Comparison of ENCODE assay signal across 15 cellular contexts in the genomic region with DNA sequence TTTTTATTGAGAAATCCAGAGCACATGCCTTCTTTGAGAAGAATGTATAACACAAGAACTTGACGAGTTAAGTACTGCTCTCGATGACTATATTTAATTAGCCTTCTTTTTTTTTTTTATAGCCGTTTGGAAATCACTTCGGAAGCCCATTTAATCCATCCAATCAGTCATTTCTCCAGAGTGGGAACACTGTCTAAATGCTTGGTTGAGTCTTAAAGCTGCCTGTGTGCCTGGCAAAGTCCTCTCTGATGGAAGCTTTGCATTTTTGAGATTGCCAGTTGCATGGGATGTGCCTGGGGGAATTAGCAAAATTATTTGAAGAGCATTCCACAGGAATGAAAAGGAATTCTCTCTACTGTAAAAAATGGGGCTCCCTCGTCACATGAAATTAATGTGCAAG.
"Had no signal": no experiment of that assay in that cellular context is flagged by ENCODE, and none has a peak within 500 bp of the region (broad histone marks: within the 10 kb centered on the region; RNA-seq: fewer than 3 reads in every experiment).

No MANE protein-coding gene starts in this region.

- H3K27ac ChIP-seq: ovary, skin epidermis, tibial artery, vagina had no signal

- H3K9me3 Mint-ChIP-seq: activated CD4-positive, alpha-beta T cell treated with anti-CD3 and anti-CD28 coated beads, Interleukin-2, amount 10 ng/mL, durations not matched to agents 7 days and 5 days; activated naive CD8-positive, alpha-beta T cell treated with anti-CD3 and anti-CD28 coated beads, Interleukin-2, amount 50 U/mL, for 24 hours; nephron; T-cell had no signal

- H3K4me3 ChIP-seq: lung, ovary, skin epidermis, tibial artery, vagina had no signal

- H3K36me3 ChIP-seq: ovary, tibial artery, vagina had no signal

- H3K27me3 Mint-ChIP-seq: activated CD4-positive, alpha-beta T cell treated with anti-CD3 and anti-CD28 coated beads, Interleukin-2, amount 10 ng/mL, durations not matched to agents 7 days and 5 days; activated naive CD8-positive, alpha-beta T cell treated with anti-CD3 and anti-CD28 coated beads, Interleukin-2, amount 50 U/mL, for 24 hours had no signal

- DNase-seq: activated CD4-positive, alpha-beta T cell treated with anti-CD3 and anti-CD28 coated beads, Interleukin-2, amount 10 ng/mL, durations not matched to agents 7 days and 5 days; activated CD8-positive, alpha-beta memory T cell treated with anti-CD3 and anti-CD28 coated beads for 24 hours; activated naive CD4-positive, alpha-beta T cell treated with Interleukin-2 at 50 U/mL for 16 hours; activated naive CD8-positive, alpha-beta T cell treated with anti-CD3 and anti-CD28 coated beads, Interleukin-2, amount 50 U/mL, for 24 hours; central memory CD4-positive, alpha-beta T cell; dermis blood vessel endothelial cell; immature natural killer cell; left cardiac atrium; ovary; T-cell; tibial artery had no signal

- H3K9me3 ChIP-seq: ovary, tibial artery, vagina had no signal

- H3K4me1 Mint-ChIP-seq: activated CD4-positive, alpha-beta T cell treated with anti-CD3 and anti-CD28 coated beads, Interleukin-2, amount 10 ng/mL, durations not matched to agents 7 days and 5 days; activated naive CD8-positive, alpha-beta T cell treated with anti-CD3 and anti-CD28 coated beads, Interleukin-2, amount 50 U/mL, for 24 hours; immature natural killer cell; nephron; T-cell had no signal

- H3K4me3 Mint-ChIP-seq: activated CD4-positive, alpha-beta T cell treated with anti-CD3 and anti-CD28 coated beads, Interleukin-2, amount 10 ng/mL, durations not matched to agents 7 days and 5 days; activated naive CD8-positive, alpha-beta T cell treated with anti-CD3 and anti-CD28 coated beads, Interleukin-2, amount 50 U/mL, for 24 hours; immature natural killer cell; nephron; T-cell had no signal

- H3K4me1 ChIP-seq: tibial artery, vagina had no signal

- H3K27ac Mint-ChIP-seq: activated CD4-positive, alpha-beta T cell treated with anti-CD3 and anti-CD28 coated beads, Interleukin-2, amount 10 ng/mL, durations not matched to agents 7 days and 5 days; activated naive CD8-positive, alpha-beta T cell treated with anti-CD3 and anti-CD28 coated beads, Interleukin-2, amount 50 U/mL, for 24 hours; immature natural killer cell; nephron; T-cell had no signal

- ATAC-seq: activated naive CD8-positive, alpha-beta T cell treated with anti-CD3 and anti-CD28 coated beads, Interleukin-2, amount 50 U/mL, for 24 hours; left cardiac atrium; T-cell had no signal

- H3K36me3 Mint-ChIP-seq: immature natural killer cell, T-cell had no signal

- H3K27me3 ChIP-seq: ovary, tibial artery, vagina had no signal
